ENCODE assay signal across 14 cellular contexts in the genomic region with DNA sequence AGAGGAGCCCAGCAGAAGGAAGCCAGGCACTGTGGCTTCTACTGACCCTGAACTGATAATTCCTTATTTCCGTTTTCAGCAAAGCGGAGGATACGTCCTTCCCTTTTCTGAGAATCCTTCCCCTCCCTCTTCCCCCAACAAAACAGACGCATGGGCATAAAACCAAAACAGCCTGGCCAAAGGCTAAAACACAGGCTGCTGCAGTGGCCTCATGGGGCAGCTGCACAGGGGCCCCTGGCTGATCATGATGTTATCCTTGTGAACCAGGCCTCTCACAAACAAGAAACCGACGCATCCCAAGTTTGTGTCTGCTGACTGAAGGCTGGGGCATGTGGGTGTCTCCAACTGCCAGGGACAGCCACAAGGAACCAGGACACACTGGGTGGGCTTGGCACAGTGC. TPM values are rescaled to one million over a fixed set of nuclear protein-coding genes. Genes with fewer than 3 reads are reported as not detected.
DNase-seq lines count a peak whose midpoint lies in the region; ATAC-seq and TF ChIP-seq lines count a peak whose summit lies in the region.
"Had no signal": no experiment of that assay in that cellular context is flagged by ENCODE, and none has a peak within 500 bp of the region (broad histone marks: within the 10 kb centered on the region; RNA-seq: fewer than 3 reads in every experiment).

No MANE protein-coding gene starts in this region.

- H3K4me2 ChIP-seq in trophoblast cell (ENCODE audit: low read length): no peak overlapping the region

- no peak overlapping the region for H3K23ac ChIP-seq in trophoblast cell (ENCODE audit: low read length)

- H4K8ac ChIP-seq in trophoblast cell (ENCODE audit: low read depth, low read length): no peak overlapping the region

- peak; percentile 88 for ATAC-seq in Right ventricle myocardium inferior
- peak; percentile 53 to 92 (median 78) for ATAC-seq in heart right ventricle
- ATAC-seq in stimulated activated effector memory CD8-positive, alpha-beta T cell treated with anti-CD3 and anti-CD28 coated beads, Interleukin-12 subunit alpha, Interleukin-12 subunit beta, amount 100 ng/mL, for 72 hours: no peak
- ATAC-seq: left colon had no signal

- DNase-seq in Right ventricle myocardium inferior (ENCODE audit: missing footprints) (peak; percentile 70), cardiac septum (ENCODE audit: low spot score) (no peak), heart right ventricle (peak; percentile 32 to 74), trophoblast cell (no peak), posterior vena cava (ENCODE audit: low spot score) (no peak)
- no peak for DNase-seq in activated T-helper 2 cell treated with anti-CD3 and anti-CD28 coated beads, Interferon-gamma antibody, Interleukin-2, Interleukin-4, amounts not matched to agents 10 μg/mL and 5 μg/mL and 100 μg/mL, durations not matched to agents 14 hours and 24 hours and 36 hours (ENCODE audit: low spot score)
- no peak for DNase-seq in stimulated activated effector memory CD8-positive, alpha-beta T cell treated with anti-CD3 and anti-CD28 coated beads, Interleukin-12 subunit alpha, Interleukin-12 subunit beta, amount 100 ng/mL, for 72 hours (ENCODE audit: low spot score in 2 of 2)
- DNase-seq: effector memory CD4-positive, alpha-beta T cell; left colon; NCI-H1694 treated with DMSO at 0.1 percent for 48 hours; NCI-H526 treated with DMSO at 0.1 percent for 48 hours; retina had no signal

- H2AFZ ChIP-seq in trophoblast cell (ENCODE audit: insufficient read depth, low read length, poor library complexity): no peak overlapping the region

- no peak overlapping the region for H3K14ac ChIP-seq in trophoblast cell (ENCODE audit: low read length)

- WGBS in heart right ventricle, 2 donors: 27 to 42% methylated on average over 6 of the region's 6 CpGs
- no CpG with 5 or more reads among the region's 6 CpGs for WGBS in trophoblast cell (ENCODE audit: extremely low coverage, insufficient coverage, insufficient read length)

- no peak overlapping the region for H3K4ac ChIP-seq in trophoblast cell (ENCODE audit: low read depth, low read length)

- no peak overlapping the region for H2BK12ac ChIP-seq in trophoblast cell (ENCODE audit: low read length)

- no peak overlapping the region for H3K4me3 Mint-ChIP-seq in activated T-helper 2 cell treated with anti-CD3 and anti-CD28 coated beads, Interferon-gamma antibody, Interleukin-2, Interleukin-4, amounts not matched to agents 10 μg/mL and 5 μg/mL and 100 μg/mL, durations not matched to agents 14 hours and 24 hours and 36 hours (ENCODE audit: low read depth)
- H3K4me3 Mint-ChIP-seq in stimulated activated effector memory CD8-positive, alpha-beta T cell treated with anti-CD3 and anti-CD28 coated beads, Interleukin-12 subunit alpha, Interleukin-12 subunit beta, amount 100 ng/mL, for 72 hours: no peak overlapping the region

- H3K9me3 ChIP-seq in heart right ventricle (no peaks in the 10 kb centered on the region), neutrophil (no peaks in the 10 kb centered on the region), trophoblast cell (ENCODE audit: insufficient read depth, low read depth, low read length) (peaks cover 1% of the 10 kb centered on the region)
- H3K9me3 ChIP-seq: ascending aorta had no signal

- no peak overlapping the region for H4K12ac ChIP-seq in trophoblast cell (ENCODE audit: low read depth, low read length)

- H3K27me3 Mint-ChIP-seq in activated T-helper 2 cell treated with anti-CD3 and anti-CD28 coated beads, Interferon-gamma antibody, Interleukin-2, Interleukin-4, amounts not matched to agents 10 μg/mL and 5 μg/mL and 100 μg/mL, durations not matched to agents 14 hours and 24 hours and 36 hours (ENCODE audit: low read depth): peaks cover 9% of the 10 kb centered on the region

- H3K27ac ChIP-seq in heart right ventricle (peak overlapping the region in 8 of 10 donors; percentile 18 to 85 (median 64)), neutrophil (peak overlapping the region; percentile 14), trophoblast cell (ENCODE audit: low read depth, low read length) (no peak overlapping the region)

- H3K4me1 Mint-ChIP-seq in activated T-helper 2 cell treated with anti-CD3 and anti-CD28 coated beads, Interferon-gamma antibody, Interleukin-2, Interleukin-4, amounts not matched to agents 10 μg/mL and 5 μg/mL and 100 μg/mL, durations not matched to agents 14 hours and 24 hours and 36 hours (ENCODE audit: low read depth): no peaks in the 10 kb centered on the region
- H3K4me1 Mint-ChIP-seq in stimulated activated effector memory CD8-positive, alpha-beta T cell treated with anti-CD3 and anti-CD28 coated beads, Interleukin-12 subunit alpha, Interleukin-12 subunit beta, amount 100 ng/mL, for 72 hours: no peaks in the 10 kb centered on the region

- no peak overlapping the region for H2BK120ac ChIP-seq in trophoblast cell (ENCODE audit: insufficient read depth, low read length, poor library complexity)

- H3K36me3 ChIP-seq in heart right ventricle: peaks cover 0 to 4% (median 0%) of the 10 kb centered on the region in 9 donors
- H3K36me3 ChIP-seq in neutrophil: no peaks in the 10 kb centered on the region
- no peaks in the 10 kb centered on the region for H3K36me3 ChIP-seq in trophoblast cell (ENCODE audit: control insufficient read depth in 1 of 2, insufficient read depth in 2 of 2, low read length in 2 of 2)
- H3K36me3 ChIP-seq: ascending aorta had no signal

- H3K9ac ChIP-seq in trophoblast cell (ENCODE audit: low read length): no peak overlapping the region

- H3K18ac ChIP-seq in trophoblast cell (ENCODE audit: low read length): no peak overlapping the region

- peak overlapping the region in 2 of 10 donors; percentile 14 to 20 for H3K4me3 ChIP-seq in heart right ventricle
- H3K4me3 ChIP-seq in neutrophil (ENCODE audit: low read depth in 1 of 2, low read length in 1 of 2): no peak overlapping the region
- H3K4me3 ChIP-seq in trophoblast cell (ENCODE audit: low read depth, low read length): no peak overlapping the region
- H3K4me3 ChIP-seq: ascending aorta had no signal

- H3K36me3 Mint-ChIP-seq in activated T-helper 2 cell treated with anti-CD3 and anti-CD28 coated beads, Interferon-gamma antibody, Interleukin-2, Interleukin-4, amounts not matched to agents 10 μg/mL and 5 μg/mL and 100 μg/mL, durations not matched to agents 14 hours and 24 hours and 36 hours (ENCODE audit: low read depth): no peaks in the 10 kb centered on the region
- no peaks in the 10 kb centered on the region for H3K36me3 Mint-ChIP-seq in stimulated activated effector memory CD8-positive, alpha-beta T cell treated with anti-CD3 and anti-CD28 coated beads, Interleukin-12 subunit alpha, Interleukin-12 subunit beta, amount 100 ng/mL, for 72 hours

- H3K9me3 Mint-ChIP-seq in activated T-helper 2 cell treated with anti-CD3 and anti-CD28 coated beads, Interferon-gamma antibody, Interleukin-2, Interleukin-4, amounts not matched to agents 10 μg/mL and 5 μg/mL and 100 μg/mL, durations not matched to agents 14 hours and 24 hours and 36 hours: no peaks in the 10 kb centered on the region
- H3K9me3 Mint-ChIP-seq in stimulated activated effector memory CD8-positive, alpha-beta T cell treated with anti-CD3 and anti-CD28 coated beads, Interleukin-12 subunit alpha, Interleukin-12 subunit beta, amount 100 ng/mL, for 72 hours: no peaks in the 10 kb centered on the region

- H3K27me3 ChIP-seq in heart right ventricle (peaks cover 0 to 17% (median 0%) of the 10 kb centered on the region in 7 donors), neutrophil (no peaks in the 10 kb centered on the region), trophoblast cell (ENCODE audit: insufficient read depth, low read length) (no peaks in the 10 kb centered on the region)
- H3K27me3 ChIP-seq: ascending aorta had no signal

- H2AK5ac ChIP-seq in trophoblast cell (ENCODE audit: low read length): no peak overlapping the region

- no peak overlapping the region for H4K91ac ChIP-seq in trophoblast cell (ENCODE audit: low read depth, low read length)

- H2BK5ac ChIP-seq in trophoblast cell (ENCODE audit: low read depth, low read length, poor library complexity): no peak overlapping the region

- H3K27ac Mint-ChIP-seq in activated T-helper 2 cell treated with anti-CD3 and anti-CD28 coated beads, Interferon-gamma antibody, Interleukin-2, Interleukin-4, amounts not matched to agents 10 μg/mL and 5 μg/mL and 100 μg/mL, durations not matched to agents 14 hours and 24 hours and 36 hours: no peak overlapping the region
- H3K27ac Mint-ChIP-seq in stimulated activated effector memory CD8-positive, alpha-beta T cell treated with anti-CD3 and anti-CD28 coated beads, Interleukin-12 subunit alpha, Interleukin-12 subunit beta, amount 100 ng/mL, for 72 hours: no peak overlapping the region

- TF ChIP-seq CTCF in heart right ventricle (IDR thresholded peaks at IDR 0.05) (no peak), neutrophil (IDR thresholded peaks at IDR 0.05) (no peak)

- no peaks in the 10 kb centered on the region for H3K79me1 ChIP-seq in trophoblast cell (ENCODE audit: low read length)

- H3K4me1 ChIP-seq in heart right ventricle: peaks cover 0 to 43% (median 14%) of the 10 kb centered on the region in 9 donors
- H3K4me1 ChIP-seq in neutrophil (ENCODE audit: control insufficient read depth in 1 of 2, insufficient read depth in 1 of 2, low read depth in 1 of 2, low read length in 1 of 2): peaks cover 6 to 11% of the 10 kb centered on the region in 2 experiments
- peaks cover 6 to 7% of the 10 kb centered on the region in 2 experiments for H3K4me1 ChIP-seq in trophoblast cell (ENCODE audit: control insufficient read depth in 1 of 2, insufficient read depth in 2 of 2, low read length in 2 of 2)
- H3K4me1 ChIP-seq: ascending aorta had no signal

- peaks cover 2% of the 10 kb centered on the region for H3K79me2 ChIP-seq in trophoblast cell (ENCODE audit: control insufficient read depth, insufficient read depth, low read length, poor library complexity)

- intact Hi-C loops in Right ventricle myocardium inferior (cut with DNase I) (no loop called here), cardiac septum (cut with DNase I) (no loop called here), heart right ventricle (cut with DNase I) (no loop called here), posterior vena cava (cut with DNase I) (no loop called here)
- intact Hi-C loops in activated T-helper 2 cell treated with anti-CD3 and anti-CD28 coated beads, Interferon-gamma antibody, Interleukin-2, Interleukin-4, amounts not matched to agents 10 μg/mL and 5 μg/mL and 100 μg/mL, durations not matched to agents 14 hours and 24 hours and 36 hours (cut with micrococcal nuclease): no loop called here

RNA-seq across cellular contexts. Expression of gene STON2, which starts 23.4 kb away (rescaled TPM):
- 12.8 TPM for total RNA-seq in Right ventricle myocardium inferior
- total RNA-seq in cardiac septum: 5.7 TPM
- 10 to 100 TPM in 1 of 10 donors, 1 to 10 TPM in 9; 3.8 to 14.5 (median 6.2) TPM for total RNA-seq in heart right ventricle
- polyA plus RNA-seq in heart right ventricle: 1 to 10 TPM in 1 of 2 donors, under 1 TPM in 1; 0.33 to 2.8 TPM
- polyA plus RNA-seq in trophoblast cell (2013): 20.0 and 21.6 TPM in 2 replicates
- total RNA-seq in posterior vena cava: 10 to 100 TPM; 20.5 to 25.1 TPM
- not detected in 2 replicates for total RNA-seq in activated T-helper 2 cell treated with anti-CD3 and anti-CD28 coated beads, Interferon-gamma antibody, Interleukin-2, Interleukin-4, amounts not matched to agents 10 μg/mL and 5 μg/mL and 100 μg/mL, durations not matched to agents 14 hours and 24 hours and 36 hours

Comparison
In these comparisons a context has a peak if more than half of its experiments do, and no peak if none do; other contexts are left out.
1. DNase-seq: peak in Right ventricle myocardium inferior (single experiment) and heart right ventricle (2 of 2); none in cardiac septum (single experiment), trophoblast cell (0 of 2), posterior vena cava (single experiment), activated T-helper 2 cell treated with anti-CD3 and anti-CD28 coated beads, Interferon-gamma antibody, Interleukin-2, Interleukin-4, amounts not matched to agents 10 μg/mL and 5 μg/mL and 100 μg/mL, durations not matched to agents 14 hours and 24 hours and 36 hours (single experiment) and stimulated activated effector memory CD8-positive, alpha-beta T cell treated with anti-CD3 and anti-CD28 coated beads, Interleukin-12 subunit alpha, Interleukin-12 subunit beta, amount 100 ng/mL, for 72 hours (0 of 2).